In genomic region chr1:243230914-243231313, GRCh38 we compare ENCODE assay signal across 11 cellular contexts. TPM values are rescaled to one million over a fixed set of nuclear protein-coding genes. Genes with fewer than 3 reads are reported as not detected.
DNase-seq lines count a peak whose midpoint lies in the region; ATAC-seq and TF ChIP-seq lines count a peak whose summit lies in the region.
"Had no signal": no experiment of that assay in that cellular context is flagged by ENCODE, and none has a peak within 500 bp of the region (broad histone marks: within the 10 kb centered on the region; RNA-seq: fewer than 3 reads in every experiment).

No MANE protein-coding gene starts in this region.

- no peaks in the 10 kb centered on the region for H4K20me1 ChIP-seq in HCT116 (ENCODE audit: insufficient read depth)

- POLR2A ChIA-PET in HCT116 (lab: Charles Lee): no interaction called here

- H3K36me3 ChIP-seq in CD4-positive, CD25-positive, alpha-beta regulatory T cell (ENCODE audit: control insufficient read depth, insufficient read depth, low read length): peaks cover 9% of the 10 kb centered on the region
- H3K36me3 ChIP-seq in HCT116 (ENCODE audit: control insufficient read depth in 1 of 2, insufficient read depth in 2 of 2, low read length in 2 of 2) (0 out of 4 replicates have a peak, but pooled peaks cover 0 to 7% of the 10 kb centered on the region in 2 experiments), left lung (peaks cover 0 to 13% of the 10 kb centered on the region in 2 donors)
- H3K36me3 ChIP-seq: pancreas had no signal

- H3K4me1 Mint-ChIP-seq in CD4-positive, CD25-positive, alpha-beta regulatory T cell: peaks cover 6 to 18% (median 16%) of the 10 kb centered on the region in 4 donors
- peaks cover 18% of the 10 kb centered on the region for H3K4me1 Mint-ChIP-seq in glutamatergic neuron (ENCODE audit: low read depth, unreplicated experiment)

- peaks cover 28 to 31% of the 10 kb centered on the region in 2 experiments for H3K9me3 ChIP-seq in CD4-positive, CD25-positive, alpha-beta regulatory T cell (ENCODE audit: control insufficient read depth in 2 of 2, low read length in 2 of 2)
- H3K9me3 ChIP-seq in HCT116 (ENCODE audit: control insufficient read depth in 1 of 2, insufficient read depth in 1 of 2, low read depth in 1 of 2, low read length in 2 of 2): peaks cover 13 to 26% of the 10 kb centered on the region in 2 experiments; a peak in 3 of 4 replicates
- peaks cover 5 to 37% of the 10 kb centered on the region in 2 donors for H3K9me3 ChIP-seq in left lung

- no peak overlapping the region for H3K27ac Mint-ChIP-seq in CD4-positive, CD25-positive, alpha-beta regulatory T cell
- no peak overlapping the region for H3K27ac Mint-ChIP-seq in glutamatergic neuron (ENCODE audit: unreplicated experiment)
- H3K27ac Mint-ChIP-seq: activated T-cell treated with anti-CD3 and anti-CD28 coated beads, Interleukin-2, amount 50 U/mL, for 24 hours had no signal

- CTCF ChIA-PET in HCT116 (lab: Charles Lee): no interaction called here

- RAD21 ChIA-PET in HCT116 (lab: Charles Lee; ENCODE audit: low non-redundant PET in 1 of 2, low total read pairs in 2 of 2, uncharacterized antibody in 2 of 2, unreplicated experiment in 2 of 2): no interaction called here

- no peaks in the 10 kb centered on the region for H3K27me3 ChIP-seq in CD4-positive, CD25-positive, alpha-beta regulatory T cell (ENCODE audit: control insufficient read depth, insufficient read depth, low read length)
- no peaks in the 10 kb centered on the region for H3K27me3 ChIP-seq in HCT116 (ENCODE audit: insufficient read depth, low read length)
- H3K27me3 ChIP-seq in left lung: no peaks in the 10 kb centered on the region
- H3K27me3 ChIP-seq: pancreas had no signal

- no peaks in the 10 kb centered on the region for H3K4me1 ChIP-seq in CD4-positive, CD25-positive, alpha-beta regulatory T cell (ENCODE audit: control insufficient read depth, insufficient read depth, low read length, poor library complexity, severe bottlenecking)
- H3K4me1 ChIP-seq in HCT116 (ENCODE audit: control insufficient read depth in 1 of 2, insufficient read depth in 2 of 2, low read length in 2 of 2) (no peaks in the 10 kb centered on the region), left lung (peaks cover 6 to 9% of the 10 kb centered on the region in 2 donors)
- H3K4me1 ChIP-seq: pancreas had no signal

- H3K79me2 ChIP-seq in HCT116 (ENCODE audit: insufficient read depth, low read length): peaks cover 74% of the 10 kb centered on the region

- no TSS peak for BruUV-seq in HCT116 (replicated peaks; lab: Mats Ljungman, UMichigan)

- no peak overlapping the region for H3K9ac ChIP-seq in HCT116 (ENCODE audit: low read length)

- no peak for ATAC-seq in CD4-positive, CD25-positive, alpha-beta regulatory T cell (ENCODE audit: low read depth in 2 of 2)
- ATAC-seq in HCT116: no peak
- no peak for ATAC-seq in left lung
- no peak for ATAC-seq in HG03108 (IDR thresholded peaks at IDR 0.05; ENCODE audit: unreplicated experiment)
- ATAC-seq: pancreas had no signal

- TF ChIP-seq CTCF in HCT116 (IDR thresholded peaks at IDR 0.05 in 2 of 3, conservative IDR thresholded peaks at IDR 0.05 in 1 of 3; ENCODE audit: borderline replicate concordance in 1 of 3, insufficient read depth in 1 of 3, low read depth in 2 of 3, low read length in 2 of 3): no peak
- TF ChIP-seq CTCF in glutamatergic neuron (IDR thresholded peaks at IDR 0.05; ENCODE audit: partially characterized antibody, unreplicated experiment): no peak
- no peak for TF ChIP-seq CTCF in left lung (IDR thresholded peaks at IDR 0.05)

- no peaks in the 10 kb centered on the region for H3K27me3 Mint-ChIP-seq in CD4-positive, CD25-positive, alpha-beta regulatory T cell
- H3K27me3 Mint-ChIP-seq in glutamatergic neuron (ENCODE audit: unreplicated experiment): peaks cover 2% of the 10 kb centered on the region
- H3K27me3 Mint-ChIP-seq: activated T-cell treated with anti-CD3 and anti-CD28 coated beads, Interleukin-2, amount 50 U/mL, for 24 hours had no signal

- no peak overlapping the region for H3K4me2 ChIP-seq in HCT116 (ENCODE audit: low read length)

- DNase-seq in CD4-positive, CD25-positive, alpha-beta regulatory T cell: peak in 2 of 3 donors; percentile 10 to 13
- DNase-seq in HCT116 (ENCODE audit: low read depth, low spot score): no peak
- DNase-seq in NCI-H82 treated with DMSO at 0.1 percent for 48 hours (lab: John Stamatoyannopoulos, UW; ENCODE audit: unreplicated experiment): peak; percentile 7
- peak; percentile 28 to 54 for DNase-seq in erythroblast (lab: John Stamatoyannopoulos, UW)
- DNase-seq in glutamatergic neuron: no peak
- no peak for DNase-seq in left lung
- DNase-seq in RPMI8226: no peak
- DNase-seq: activated T-cell treated with anti-CD3 and anti-CD28 coated beads, Interleukin-2, amount 50 U/mL, for 24 hours; pancreas had no signal

- intact Hi-C loops in HCT116 (cut with micrococcal nuclease) (no loop called here), left lung (cut with DNase I) (no loop called here)

- no peak overlapping the region for H3K4me3 ChIP-seq in CD4-positive, CD25-positive, alpha-beta regulatory T cell (ENCODE audit: low read depth, low read length)
- H3K4me3 ChIP-seq in HCT116 (replicated peaks in 1 of 2; ENCODE audit: low read depth in 1 of 2, low read length in 2 of 2) (no peak overlapping the region), left lung (no peak overlapping the region)
- H3K4me3 ChIP-seq: pancreas had no signal

- no peak overlapping the region for H3K27ac ChIP-seq in CD4-positive, CD25-positive, alpha-beta regulatory T cell (ENCODE audit: insufficient read depth, low read length, poor library complexity, severe bottlenecking)
- no peak overlapping the region for H3K27ac ChIP-seq in HCT116 (ENCODE audit: low read depth, low read length)
- H3K27ac ChIP-seq in left lung: no peak overlapping the region
- H3K27ac ChIP-seq: pancreas had no signal

- TF ChIP-seq RAD21 in HCT116 (IDR thresholded peaks at IDR 0.05; ENCODE audit: low read depth): no peak

- H3K4me3 Mint-ChIP-seq in CD4-positive, CD25-positive, alpha-beta regulatory T cell: no peak overlapping the region
- H3K4me3 Mint-ChIP-seq in glutamatergic neuron (ENCODE audit: unreplicated experiment): no peak overlapping the region
- H3K4me3 Mint-ChIP-seq: activated T-cell treated with anti-CD3 and anti-CD28 coated beads, Interleukin-2, amount 50 U/mL, for 24 hours; IgD-negative memory B cell had no signal

- peaks cover 25% of the 10 kb centered on the region for H3K36me3 Mint-ChIP-seq in CD4-positive, CD25-positive, alpha-beta regulatory T cell
- peaks cover 22% of the 10 kb centered on the region for H3K36me3 Mint-ChIP-seq in glutamatergic neuron (ENCODE audit: unreplicated experiment)

- H3K9me2 ChIP-seq in HCT116 (ENCODE audit: insufficient read depth): no peaks in the 10 kb centered on the region

- TF ChIP-seq POLR2A in HCT116 (IDR thresholded peaks at IDR 0.05; ENCODE audit: borderline replicate concordance, extremely low read depth, insufficient read depth, insufficient read length) (no peak), erythroblast (IDR thresholded peaks at IDR 0.05; ENCODE audit: low read length) (no peak)

- no peak overlapping the region for H2AFZ ChIP-seq in HCT116 (ENCODE audit: low read depth, low read length, poor library complexity, severe bottlenecking)

- peaks cover 0 to 31% (median 9%) of the 10 kb centered on the region in 7 donors for H3K9me3 Mint-ChIP-seq in CD4-positive, CD25-positive, alpha-beta regulatory T cell
- H3K9me3 Mint-ChIP-seq in glutamatergic neuron (ENCODE audit: unreplicated experiment): peaks cover 7% of the 10 kb centered on the region

TF ChIP-seq in HCT116, 20 proteins besides CTCF, POLR2A, EP300 and RAD21:
- TF ChIP-seq ELF1 (IDR thresholded peaks at IDR 0.05; ENCODE audit: borderline replicate concordance, low read depth) (no peak), EZH2 (IDR thresholded peaks at IDR 0.05) (no peak), CBX3 (IDR thresholded peaks at IDR 0.05; ENCODE audit: low read depth) (peak; percentile 89), YY1 (IDR thresholded peaks at IDR 0.05; ENCODE audit: extremely low read depth, insufficient replicate concordance, low read depth, low read length) (no peak)

RNA-seq across cellular contexts. Expression of gene CEP170, which starts 24.2 kb away (rescaled TPM):
- 35.5 TPM for total RNA-seq in CD4-positive, CD25-positive, alpha-beta regulatory T cell
- polyA plus RNA-seq in CD4-positive, CD25-positive, alpha-beta regulatory T cell: 10 to 100 TPM in 1 of 4 donors, 1 to 10 TPM in 3; 6.8 to 13.0 (median 8.1) TPM
- total RNA-seq in HCT116 (2021; ENCODE audit: unreplicated experiment): 55.2 TPM
- 17.0 and 20.9 TPM in 2 replicates for polyA plus RNA-seq in HCT116 (2012)
- total RNA-seq in glutamatergic neuron (ENCODE audit: unreplicated experiment): 450 TPM
- 100 to 1,000 TPM in 1 of 2 donors, 10 to 100 TPM in 1; 72.2 to 111 TPM for total RNA-seq in left lung

RNA-seq across cellular contexts. Expression of gene SDCCAG8, which starts 24.9 kb away (rescaled TPM):
- 28.0 TPM for total RNA-seq in CD4-positive, CD25-positive, alpha-beta regulatory T cell
- 10 to 100 TPM; 19.4 to 28.5 (median 22.1) TPM for polyA plus RNA-seq in CD4-positive, CD25-positive, alpha-beta regulatory T cell
- total RNA-seq in HCT116 (2021; ENCODE audit: unreplicated experiment): 38.2 TPM
- polyA plus RNA-seq in HCT116 (2012): 42.7 and 47.5 TPM in 2 replicates
- total RNA-seq in glutamatergic neuron (ENCODE audit: unreplicated experiment): 52.8 TPM
- total RNA-seq in left lung: 10 to 100 TPM; 62.2 to 83.7 TPM

Comparison
In these comparisons a context has a peak if more than half of its experiments do, and no peak if none do; other contexts are left out.
1. DNase-seq: peak in CD4-positive, CD25-positive, alpha-beta regulatory T cell (2 of 3), NCI-H82 treated with DMSO at 0.1 percent for 48 hours (single experiment) and erythroblast (2 of 2); none in HCT116 (single experiment), glutamatergic neuron (single experiment), left lung (0 of 2) and RPMI8226 (single experiment).